ENCODE assay signal across 15 cellular contexts in genomic region chr7:47648301-47648900, GRCh38.
DNase-seq lines count a peak whose midpoint lies in the region; ATAC-seq and TF ChIP-seq lines count a peak whose summit lies in the region.
"Had no signal": no experiment of that assay in that cellular context is flagged by ENCODE, and none has a peak within 500 bp of the region (broad histone marks: within the 10 kb centered on the region; RNA-seq: fewer than 3 reads in every experiment).

No MANE protein-coding gene starts in this region.

- H3K4me2 ChIP-seq in trophoblast cell (ENCODE audit: low read length) = no peak overlapping the region

- H2AFZ ChIP-seq in trophoblast cell (ENCODE audit: insufficient read depth, low read length, poor library complexity) = no peak overlapping the region

- BruUV-seq in Panc1 (replicated peaks; lab: Mats Ljungman, UMichigan) = no TSS peak

- H3K27ac ChIP-seq in Panc1 (ENCODE audit: low read length) (peak overlapping the region; percentile 98), trophoblast cell (ENCODE audit: low read depth, low read length) (no peak overlapping the region)
- H3K27ac ChIP-seq: coronary artery, suprapubic skin had no signal

- H3K79me1 ChIP-seq in trophoblast cell (ENCODE audit: low read length) = peaks cover 4% of the 10 kb centered on the region

- intact Hi-C loops in Panc1 (cut with micrococcal nuclease; ENCODE audit: unreplicated experiment) = no loop called here

- peak overlapping the region; percentile 38 for H4K91ac ChIP-seq in trophoblast cell (ENCODE audit: low read depth, low read length)

- CTCF ChIA-PET in Panc1 (lab: Charles Lee) = no interaction called here

- POLR2A ChIA-PET in Panc1 (lab: Charles Lee) = interaction anchor here (0.6 kb wide), 1 partner anchor 15 kb away, joined by 5 read pairs; no protein-coding TSS in a partner anchor

- H3K18ac ChIP-seq in trophoblast cell (ENCODE audit: low read length) = no peak overlapping the region

- H3K4me1 ChIP-seq in Panc1 (ENCODE audit: control insufficient read depth, insufficient read depth, low read length) (peaks cover 26% of the 10 kb centered on the region), trophoblast cell (ENCODE audit: control insufficient read depth in 1 of 2, insufficient read depth in 2 of 2, low read length in 2 of 2) (peaks cover 7 to 10% of the 10 kb centered on the region in 2 experiments)
- H3K4me1 ChIP-seq: suprapubic skin had no signal

- H3K9ac ChIP-seq in trophoblast cell (ENCODE audit: low read length) = no peak overlapping the region

- no peak overlapping the region for H3K14ac ChIP-seq in trophoblast cell (ENCODE audit: low read length)

- H2BK120ac ChIP-seq in trophoblast cell (ENCODE audit: insufficient read depth, low read length, poor library complexity) = no peak overlapping the region

- ATAC-seq in Panc1 = no peak
- ATAC-seq in HG02885 (IDR thresholded peaks at IDR 0.05; ENCODE audit: poor library complexity, unreplicated experiment) = no peak

- no peak overlapping the region for H2BK12ac ChIP-seq in trophoblast cell (ENCODE audit: low read length)

- H4K12ac ChIP-seq in trophoblast cell (ENCODE audit: low read depth, low read length) = no peak overlapping the region

- no peak overlapping the region for H3K4ac ChIP-seq in trophoblast cell (ENCODE audit: low read depth, low read length)

- H3K4me3 ChIP-seq in Panc1 (ENCODE audit: low read depth in 2 of 2, low read length in 2 of 2) (no peak overlapping the region), fibroblast of villous mesenchyme (ENCODE audit: low read depth, low read length) (no peak overlapping the region), trophoblast cell (ENCODE audit: low read depth, low read length) (no peak overlapping the region)
- H3K4me3 ChIP-seq: coronary artery, suprapubic skin had no signal

- DNase-seq in EH (ENCODE audit: low read depth) (peak; percentile 40), Panc1 (ENCODE audit: low read depth, low spot score) (no peak), fibroblast of villous mesenchyme (ENCODE audit: low read depth) (peak; percentile 96), trophoblast cell (no peak), AG08395 (ENCODE audit: low spot score) (no peak), AG20443 (ENCODE audit: low spot score) (no peak)
- DNase-seq in effector CD8-positive, alpha-beta T cell (lab: John Stamatoyannopoulos, UW) = no peak
- DNase-seq: activated CD4-positive, alpha-beta T cell treated with anti-CD3 and anti-CD28 coated beads, Interleukin-2, amount 10 ng/mL, durations not matched to agents 24 days and 14 days; activated effector memory CD4-positive, alpha-beta T cell treated with anti-CD3 and anti-CD28 coated beads, Interleukin-2, amount 50 U/mL, for 16 hours; Calu3; foreskin melanocyte; NCI-H1417 treated with DMSO at 0.1 percent for 48 hours had no signal

- H3K27me3 ChIP-seq in Panc1 (ENCODE audit: control insufficient read depth, insufficient read depth, low read length) (no peaks in the 10 kb centered on the region), trophoblast cell (ENCODE audit: insufficient read depth, low read length) (no peaks in the 10 kb centered on the region)
- H3K27me3 ChIP-seq: suprapubic skin had no signal

- H3K36me3 ChIP-seq in Panc1 (ENCODE audit: control insufficient read depth, insufficient read depth, low read length) (no peaks in the 10 kb centered on the region), trophoblast cell (ENCODE audit: control insufficient read depth in 1 of 2, insufficient read depth in 2 of 2, low read length in 2 of 2) (no peaks in the 10 kb centered on the region)
- H3K36me3 ChIP-seq: suprapubic skin had no signal

- H2AK5ac ChIP-seq in trophoblast cell (ENCODE audit: low read length) = no peak overlapping the region

- H2BK5ac ChIP-seq in trophoblast cell (ENCODE audit: low read depth, low read length, poor library complexity) = no peak overlapping the region

- H3K79me2 ChIP-seq in trophoblast cell (ENCODE audit: control insufficient read depth, insufficient read depth, low read length, poor library complexity) = no peaks in the 10 kb centered on the region

- TF ChIP-seq CTCF in Panc1 (IDR thresholded peaks at IDR 0.05) = no peak
- TF ChIP-seq CTCF in fibroblast of villous mesenchyme (IDR thresholded peaks at IDR 0.05; ENCODE audit: insufficient read depth, low read depth, low read length) = no peak

- in situ Hi-C loops in Panc1 (cut with HindIII; ENCODE audit: low pct_unique_long_range_greater_than_20kb, low sequenced_read_pairs) = no loop called here

- no peak overlapping the region for H3K23ac ChIP-seq in trophoblast cell (ENCODE audit: low read length)

- peaks cover 9% of the 10 kb centered on the region for H3K9me3 ChIP-seq in Panc1 (ENCODE audit: control insufficient read depth, insufficient read depth, low read depth, low read length)
- H3K9me3 ChIP-seq in trophoblast cell (ENCODE audit: insufficient read depth, low read depth, low read length) = no peaks in the 10 kb centered on the region
- H3K9me3 ChIP-seq: suprapubic skin had no signal

- no peak overlapping the region for H4K8ac ChIP-seq in trophoblast cell (ENCODE audit: low read depth, low read length)

- WGBS in trophoblast cell (ENCODE audit: extremely low coverage, insufficient coverage, insufficient read length) = no CpG with 5 or more reads among the region's 7 CpGs

Comparison
In these comparisons a context has a peak if more than half of its experiments do, and no peak if none do; other contexts are left out.
1. DNase-seq: peak in EH (single experiment) and fibroblast of villous mesenchyme (single experiment); none in Panc1 (single experiment), trophoblast cell (0 of 2), AG08395 (single experiment), AG20443 (single experiment) and effector CD8-positive, alpha-beta T cell (single experiment).